ENCODE assay signal across 8 cellular contexts in the genomic region with DNA sequence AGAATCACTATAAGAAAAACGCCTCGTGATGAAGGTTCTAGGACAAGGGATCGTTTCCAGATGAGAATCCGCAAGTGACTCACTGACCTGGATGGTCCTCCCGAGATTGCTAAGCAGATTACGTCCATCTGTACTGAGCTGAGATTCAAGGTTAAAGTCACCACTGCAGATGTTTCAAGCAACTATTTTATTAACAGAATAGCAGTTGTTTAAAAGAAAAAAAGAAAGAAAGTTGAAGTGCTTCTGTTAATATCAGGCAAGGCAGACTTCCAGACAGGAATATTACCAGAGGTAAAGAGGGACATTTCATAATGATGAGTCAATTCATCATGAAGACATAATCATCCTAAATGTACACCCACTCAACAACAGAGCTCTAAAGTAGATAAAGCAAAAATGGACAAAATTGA. TPM values are rescaled to one million over a fixed set of nuclear protein-coding genes. Genes with fewer than 3 reads are reported as not detected.
A peak's percentile ranks its signal among the peaks of the same experiment; 100 is the strongest.
DNase-seq lines count a peak whose midpoint lies in the region; ATAC-seq and TF ChIP-seq lines count a peak whose summit lies in the region.

No MANE protein-coding gene starts in this region.

- no peak for DNase-seq in activated T-cell treated with anti-CD3 and anti-CD28 coated beads, Interleukin-2, amount 50 U/mL, for 4 hours
- no peak for DNase-seq in activated T-cell treated with anti-CD3 and anti-CD28 coated beads, Interleukin-2, amount 50 U/mL, for 48 hours
- DNase-seq in amniotic epithelial cell (ENCODE audit: low read depth) (peak; percentile 88), islet precursor cell (peak; percentile 69), thyroid gland (no peak), cortex of kidney (lab: John Stamatoyannopoulos, UW) (no peak), DMS153 treated with DMSO at 0.1 percent for 48 hours (lab: John Stamatoyannopoulos, UW; ENCODE audit: unreplicated experiment) (no peak)

- TF ChIP-seq CTCF in thyroid gland (IDR thresholded peaks at IDR 0.05): no peak

- peaks cover 77% of the 10 kb centered on the region for H3K4me1 Mint-ChIP-seq in activated T-cell treated with anti-CD3 and anti-CD28 coated beads, Interleukin-2, amount 50 U/mL, for 4 hours (ENCODE audit: low read depth)

- H3K4me3 ChIP-seq in thyroid gland (replicated peaks in 1 of 3): no peak overlapping the region

- intact Hi-C loops in thyroid gland (cut with DNase I): no loop called here

- peaks cover 41 to 49% of the 10 kb centered on the region in 2 donors for H3K4me1 ChIP-seq in thyroid gland

- peak overlapping the region in 2 of 3 donors; percentile 62 to 82 for H3K27ac ChIP-seq in thyroid gland

- no peaks in the 10 kb centered on the region for H3K27me3 Mint-ChIP-seq in activated T-cell treated with anti-CD3 and anti-CD28 coated beads, Interleukin-2, amount 50 U/mL, for 4 hours (ENCODE audit: low read depth)

- H3K4me3 Mint-ChIP-seq in activated T-cell treated with anti-CD3 and anti-CD28 coated beads, Interleukin-2, amount 50 U/mL, for 4 hours: peak overlapping the region; percentile 39

- 65 to 75% methylated on average over 6 of the region's 6 CpGs for WGBS in thyroid gland, 2 donors

- H3K9me3 ChIP-seq in thyroid gland: no peaks in the 10 kb centered on the region

- no peaks in the 10 kb centered on the region for H3K36me3 ChIP-seq in thyroid gland

- H3K36me3 Mint-ChIP-seq in activated T-cell treated with anti-CD3 and anti-CD28 coated beads, Interleukin-2, amount 50 U/mL, for 4 hours (ENCODE audit: insufficient read depth): peaks cover 9% of the 10 kb centered on the region

- no peak for ATAC-seq in activated T-cell treated with anti-CD3 and anti-CD28 coated beads, Interleukin-2, amount 50 U/mL, for 4 hours
- no peak for ATAC-seq in HG03135 (IDR thresholded peaks at IDR 0.05; ENCODE audit: unreplicated experiment)

- no peak for TF ChIP-seq POLR2A in thyroid gland (IDR thresholded peaks at IDR 0.05)

- H3K9me3 Mint-ChIP-seq in activated T-cell treated with anti-CD3 and anti-CD28 coated beads, Interleukin-2, amount 50 U/mL, for 4 hours: no peaks in the 10 kb centered on the region

- no peaks in the 10 kb centered on the region for H3K27me3 ChIP-seq in thyroid gland

RNA-seq across cellular contexts. Expression of a gene that starts 17.9 kb away (rescaled TPM):
- 10 to 100 TPM; 49.2 to 54.0 (median 51.1) TPM for total RNA-seq in activated T-cell treated with anti-CD3 and anti-CD28 coated beads, Interleukin-2, amount 50 U/mL, for 4 hours
- total RNA-seq in thyroid gland: 10 to 100 TPM; 61.7 to 95.5 (median 82.7) TPM

RNA-seq across cellular contexts. Expression of a gene that starts 44.1 kb away (rescaled TPM):
- total RNA-seq in activated T-cell treated with anti-CD3 and anti-CD28 coated beads, Interleukin-2, amount 50 U/mL, for 4 hours: 1,000 to 10,000 TPM; 2,997 to 5,108 (median 5,011) TPM
- total RNA-seq in thyroid gland: under 1 TPM; under 0.01 TPM

RNA-seq across cellular contexts. Expression of a gene that starts 45.4 kb away (rescaled TPM):
- 1,000 to 10,000 TPM in 2 of 3 donors, 100 to 1,000 TPM in 1; 980 to 2,356 (median 1,498) TPM for total RNA-seq in activated T-cell treated with anti-CD3 and anti-CD28 coated beads, Interleukin-2, amount 50 U/mL, for 4 hours
- total RNA-seq in thyroid gland: under 1 TPM; under 0.01 TPM

RNA-seq across cellular contexts. Expression of a gene that starts 46.7 kb away (rescaled TPM):
- total RNA-seq in activated T-cell treated with anti-CD3 and anti-CD28 coated beads, Interleukin-2, amount 50 U/mL, for 4 hours: 1,000 to 10,000 TPM; 4,185 to 4,369 (median 4,226) TPM
- total RNA-seq in thyroid gland: 1,000 to 10,000 TPM; 1,176 to 3,070 (median 2,431) TPM

RNA-seq across cellular contexts. Expression of a gene that starts 53.1 kb away (rescaled TPM):
- total RNA-seq in activated T-cell treated with anti-CD3 and anti-CD28 coated beads, Interleukin-2, amount 50 U/mL, for 4 hours: 100 to 1,000 TPM; 192 to 204 (median 200) TPM
- total RNA-seq in thyroid gland: 100 to 1,000 TPM in 1 of 4 donors, 10 to 100 TPM in 3; 44.6 to 111 (median 73.6) TPM

Comparison
In these comparisons a context has a peak if more than half of its experiments do, and no peak if none do; other contexts are left out.
1. DNase-seq: peak in amniotic epithelial cell (single experiment) and islet precursor cell (single experiment); none in activated T-cell treated with anti-CD3 and anti-CD28 coated beads, Interleukin-2, amount 50 U/mL, for 4 hours (single experiment), activated T-cell treated with anti-CD3 and anti-CD28 coated beads, Interleukin-2, amount 50 U/mL, for 48 hours (0 of 2), thyroid gland (0 of 2), cortex of kidney (single experiment) and DMS153 treated with DMSO at 0.1 percent for 48 hours (single experiment).
2. RNA of a gene that starts 44.1 kb away (total RNA-seq): 2,997 to 5,108 TPM in activated T-cell treated with anti-CD3 and anti-CD28 coated beads, Interleukin-2, amount 50 U/mL, for 4 hours; under 0.01 TPM in thyroid gland; every median in the first group is over 1,000 times any median in the second.
3. RNA of a gene that starts 45.4 kb away (total RNA-seq): 980 to 2,356 TPM in activated T-cell treated with anti-CD3 and anti-CD28 coated beads, Interleukin-2, amount 50 U/mL, for 4 hours; under 0.01 TPM in thyroid gland; every median in the first group is over 100 times any median in the second.